In genomic region chr16:28166394-28167208, GRCh38 we compare ENCODE assay signal across 11 cellular contexts. TPM values are rescaled to one million over a fixed set of nuclear protein-coding genes. Genes with fewer than 3 reads are reported as not detected.
DNase-seq lines count a peak whose midpoint lies in the region; ATAC-seq and TF ChIP-seq lines count a peak whose summit lies in the region.
"Had no signal": no experiment of that assay in that cellular context is flagged by ENCODE, and none has a peak within 500 bp of the region (broad histone marks: within the 10 kb centered on the region; RNA-seq: fewer than 3 reads in every experiment).

No MANE protein-coding gene starts in this region.

- in situ Hi-C loops in gastrocnemius medialis (cut with MboI; ENCODE audit: low sequenced_read_pairs in 4 of 4), result no loop called here

- H3K4me1 ChIP-seq in gastrocnemius medialis (peaks cover 9 to 15% of the 10 kb centered on the region in 2 donors), gastroesophageal sphincter (peaks cover 0 to 14% (median 4%) of the 10 kb centered on the region in 3 donors)

- H3K27me3 Mint-ChIP-seq in activated CD4-positive, alpha-beta T cell treated with anti-CD3 and anti-CD28 coated beads, Interleukin-2, amount 10 ng/mL, durations not matched to agents 7 days and 5 days, result no peaks in the 10 kb centered on the region

- H3K9me3 ChIP-seq in gastrocnemius medialis, result no peaks in the 10 kb centered on the region
- H3K9me3 ChIP-seq in gastroesophageal sphincter, result no peaks in the 10 kb centered on the region

- H3K36me3 ChIP-seq in gastrocnemius medialis (peaks cover 0 to 37% of the 10 kb centered on the region in 2 donors), gastroesophageal sphincter (peaks cover 0 to 59% of the 10 kb centered on the region in 2 donors)

- DNase-seq in activated CD4-positive, alpha-beta T cell treated with anti-CD3 and anti-CD28 coated beads, Interleukin-2, amount 10 ng/mL, durations not matched to agents 7 days and 5 days, result no peak
- DNase-seq in activated CD4-positive, alpha-beta T cell treated with anti-CD3 and anti-CD28 coated beads for 1 hour, result no peak
- DNase-seq in SW480 (ENCODE audit: low spot score) (peak; percentile 53), epithelial cell of esophagus (ENCODE audit: low read depth) (peak; percentile 90), gastrocnemius medialis (peak in 1 of 2 donors; percentile 43), NCI-H1092 (lab: John Stamatoyannopoulos, UW) (no peak), NCI-H748 treated with DMSO at 0.1 percent for 48 hours (lab: John Stamatoyannopoulos, UW) (no peak)
- DNase-seq: amygdala, foreskin melanocyte, nephron progenitor cell had no signal

- peak overlapping the region; percentile 64 for H3K27ac Mint-ChIP-seq in activated CD4-positive, alpha-beta T cell treated with anti-CD3 and anti-CD28 coated beads, Interleukin-2, amount 10 ng/mL, durations not matched to agents 7 days and 5 days
- H3K27ac Mint-ChIP-seq: nephron progenitor cell had no signal

- no peaks in the 10 kb centered on the region for H3K9me3 Mint-ChIP-seq in activated CD4-positive, alpha-beta T cell treated with anti-CD3 and anti-CD28 coated beads, Interleukin-2, amount 10 ng/mL, durations not matched to agents 7 days and 5 days
- H3K9me3 Mint-ChIP-seq: nephron progenitor cell had no signal

- intact Hi-C loops in gastrocnemius medialis (cut with DNase I; ENCODE audit: low total_unique reads), result no loop called here

- no peak overlapping the region for H3K4me3 ChIP-seq in epithelial cell of esophagus (ENCODE audit: low read length)
- no peak overlapping the region for H3K4me3 ChIP-seq in gastrocnemius medialis
- no peak overlapping the region for H3K4me3 ChIP-seq in gastroesophageal sphincter

- CTCF ChIA-PET in activated CD4-positive, alpha-beta T cell treated with anti-CD3 and anti-CD28 coated beads, Interleukin-2, amount 10 ng/mL, durations not matched to agents 7 days and 5 days (lab: Charles Lee), result interaction anchor here (0.8 to 1.1 kb wide), 2 partner anchors 13 to 19 kb away, joined by 3 read pairs; no protein-coding TSS in a partner anchor

- TF ChIP-seq CTCF in epithelial cell of esophagus (IDR thresholded peaks at IDR 0.05; ENCODE audit: insufficient read depth, low read depth, low read length, missing control alignments) (no peak), gastrocnemius medialis (IDR thresholded peaks at IDR 0.05 in 4 of 5, conservative IDR thresholded peaks at IDR 0.05 in 1 of 5) (no peak), gastroesophageal sphincter (IDR thresholded peaks at IDR 0.05) (no peak)

- no peak overlapping the region for H3K4me3 Mint-ChIP-seq in activated CD4-positive, alpha-beta T cell treated with anti-CD3 and anti-CD28 coated beads, Interleukin-2, amount 10 ng/mL, durations not matched to agents 7 days and 5 days
- H3K4me3 Mint-ChIP-seq: nephron progenitor cell had no signal

- no peaks in the 10 kb centered on the region for H3K27me3 ChIP-seq in gastrocnemius medialis
- H3K27me3 ChIP-seq in gastroesophageal sphincter, result no peaks in the 10 kb centered on the region

- H3K27ac ChIP-seq in gastrocnemius medialis (peak overlapping the region; percentile 38 to 59 (median 52)), gastroesophageal sphincter (no peak overlapping the region)

- peaks cover 64% of the 10 kb centered on the region for H3K36me3 Mint-ChIP-seq in activated CD4-positive, alpha-beta T cell treated with anti-CD3 and anti-CD28 coated beads, Interleukin-2, amount 10 ng/mL, durations not matched to agents 7 days and 5 days (ENCODE audit: low read depth)

- peaks cover 83% of the 10 kb centered on the region for H3K4me1 Mint-ChIP-seq in activated CD4-positive, alpha-beta T cell treated with anti-CD3 and anti-CD28 coated beads, Interleukin-2, amount 10 ng/mL, durations not matched to agents 7 days and 5 days

- POLR2A ChIA-PET in activated CD4-positive, alpha-beta T cell treated with anti-CD3 and anti-CD28 coated beads, Interleukin-2, amount 10 ng/mL, durations not matched to agents 7 days and 5 days (lab: Charles Lee), result no interaction called here

- no peak for TF ChIP-seq POLR2A in gastrocnemius medialis (IDR thresholded peaks at IDR 0.05)
- no peak for TF ChIP-seq POLR2A in gastroesophageal sphincter (IDR thresholded peaks at IDR 0.05)

- TF ChIP-seq EP300 in gastroesophageal sphincter (IDR thresholded peaks at IDR 0.05), result no peak

- WGBS in gastroesophageal sphincter (ENCODE audit: low coverage in 1 of 2), 2 donors, result 80 to 89% methylated on average over 4 to 5 of the region's 5 CpGs

- ATAC-seq in gastrocnemius medialis (peak; percentile 84 to 86), gastroesophageal sphincter (no peak)

RNA-seq across cellular contexts. Expression of gene XPO6, which starts 45.2 kb away (rescaled TPM):
- 100 to 1,000 TPM; 237 to 304 TPM for total RNA-seq in activated CD4-positive, alpha-beta T cell treated with anti-CD3 and anti-CD28 coated beads, Interleukin-2, amount 10 ng/mL, durations not matched to agents 7 days and 5 days
- total RNA-seq in gastrocnemius medialis, result 10 to 100 TPM; 20.9 to 40.1 (median 29.6) TPM
- 10 to 100 TPM; 35.3 to 80.2 (median 66.8) TPM for total RNA-seq in gastroesophageal sphincter

Comparison
In these comparisons a context has a peak if more than half of its experiments do, and no peak if none do; other contexts are left out.
1. DNase-seq: peak in SW480 (single experiment) and epithelial cell of esophagus (single experiment); none in activated CD4-positive, alpha-beta T cell treated with anti-CD3 and anti-CD28 coated beads, Interleukin-2, amount 10 ng/mL, durations not matched to agents 7 days and 5 days (single experiment), activated CD4-positive, alpha-beta T cell treated with anti-CD3 and anti-CD28 coated beads for 1 hour (single experiment), NCI-H1092 (single experiment) and NCI-H748 treated with DMSO at 0.1 percent for 48 hours (single experiment).
2. H3K27ac ChIP-seq: peak in gastrocnemius medialis (4 of 4); none in gastroesophageal sphincter (0 of 4).